8 cellular contexts compared by ENCODE assay signal in the genomic region with DNA sequence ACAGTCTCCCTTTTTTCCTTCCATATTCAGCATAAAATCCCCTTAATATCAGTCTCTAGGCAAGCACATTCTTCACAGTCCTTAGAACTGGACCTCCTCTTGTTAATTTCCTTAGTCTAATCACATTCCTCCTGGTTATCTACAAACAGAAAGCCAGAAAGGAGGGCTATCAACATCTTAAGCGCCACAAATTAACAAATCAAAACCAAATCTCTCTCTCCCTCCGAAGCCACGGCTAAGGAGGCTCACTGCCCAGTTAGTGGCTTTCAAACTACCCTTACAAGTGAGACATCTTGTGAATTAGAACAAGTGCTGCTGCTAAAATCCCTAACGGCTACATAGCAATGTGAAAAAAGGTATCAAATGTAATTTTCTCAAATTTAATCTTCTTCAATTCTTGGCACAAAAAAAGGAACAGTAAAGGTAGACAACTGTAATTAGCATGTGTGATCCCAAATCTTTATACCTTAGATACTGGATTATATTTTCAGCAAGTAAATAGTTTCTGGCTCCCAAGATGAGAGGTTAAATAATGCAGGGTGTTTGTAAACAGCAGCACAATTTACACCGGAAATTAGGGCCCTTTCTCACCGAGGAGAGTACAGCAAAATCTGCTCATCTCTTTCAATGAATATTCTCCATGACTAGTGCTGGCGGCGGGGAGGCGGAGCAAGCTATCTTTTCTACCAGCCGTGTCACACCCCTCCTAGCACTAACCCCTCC. TPM values are rescaled to one million over a fixed set of nuclear protein-coding genes. Genes with fewer than 3 reads are reported as not detected.
DNase-seq lines count a peak whose midpoint lies in the region; ATAC-seq, FAIRE-seq and TF ChIP-seq lines count a peak whose summit lies in the region.

No MANE protein-coding gene starts in this region.

- TF ChIP-seq EP300 in tibial nerve (IDR thresholded peaks at IDR 0.05): no peak

- TF ChIP-seq POLR2A in endothelial cell of umbilical vein (IDR thresholded peaks at IDR 0.05; ENCODE audit: low read depth, low read length): no peak
- peak in 1 of 2 donors; percentile 3 for TF ChIP-seq POLR2A in tibial nerve (IDR thresholded peaks at IDR 0.05)

- CTCF ChIA-PET in endothelial cell of umbilical vein (lab: Charles Lee): interaction anchor here (0.9 to 2.6 kb wide), 5 partner anchors 11 to 222 kb away, joined by 3 to 19 read pairs (median 4); no protein-coding TSS in a partner anchor

- BruUV-seq in endothelial cell of umbilical vein (replicated peaks; lab: Mats Ljungman, UMichigan): no TSS peak

- no peaks in the 10 kb centered on the region for H3K9me1 ChIP-seq in endothelial cell of umbilical vein (replicated peaks; ENCODE audit: control insufficient read depth, extremely low read depth, insufficient read depth, low read length)

- H3K79me2 ChIP-seq in endothelial cell of umbilical vein (ENCODE audit: control insufficient read depth, insufficient read depth, low read length): peaks cover 57% of the 10 kb centered on the region

- no peaks in the 10 kb centered on the region for H3K9me3 ChIP-seq in endothelial cell of umbilical vein (replicated peaks; ENCODE audit: control insufficient read depth, insufficient read depth, low read length)
- no peaks in the 10 kb centered on the region for H3K9me3 ChIP-seq in tibial nerve

- H3K36me3 Mint-ChIP-seq in natural killer cell: peaks cover 9% of the 10 kb centered on the region

- H3K36me3 ChIP-seq in endothelial cell of umbilical vein (ENCODE audit: control insufficient read depth in 2 of 2, extremely low read depth in 1 of 2, insufficient read depth in 2 of 2, low read length in 2 of 2) (peaks cover 3 to 6% of the 10 kb centered on the region in 2 experiments), tibial nerve (peaks cover 0 to 14% (median 7%) of the 10 kb centered on the region in 3 donors)

- H3K4me3 ChIP-seq in AG10803 (ENCODE audit: low read length): peak overlapping the region; percentile 97
- peak overlapping the region; percentile 65 to 87 (median 85) for H3K4me3 ChIP-seq in endothelial cell of umbilical vein (replicated peaks in 1 of 3; ENCODE audit: insufficient read depth in 1 of 3, low read depth in 1 of 3, low read length in 3 of 3)
- H3K4me3 ChIP-seq in tibial nerve: peak overlapping the region; percentile 82 to 95 (median 88)

- H3K4me1 ChIP-seq in endothelial cell of umbilical vein (ENCODE audit: control insufficient read depth, extremely low read depth, insufficient read depth, low read length) (peaks cover 24% of the 10 kb centered on the region), tibial nerve (peaks cover 0 to 58% (median 20%) of the 10 kb centered on the region in 4 donors)

- peak; percentile 74 for FAIRE-seq in endothelial cell of umbilical vein (lab: Jason Lieb, UNC)

- H3K27me3 ChIP-seq in endothelial cell of umbilical vein (ENCODE audit: control insufficient read depth in 2 of 2, insufficient read depth in 2 of 2, low read length in 2 of 2): no peaks in the 10 kb centered on the region
- no peaks in the 10 kb centered on the region for H3K27me3 ChIP-seq in tibial nerve

- H2AFZ ChIP-seq in endothelial cell of umbilical vein (ENCODE audit: low read depth, low read length): no peak overlapping the region

- H3K27ac ChIP-seq in endothelial cell of umbilical vein (ENCODE audit: insufficient read depth, low read depth, low read length) (peak overlapping the region; percentile 89), tibial nerve (peak overlapping the region in 3 of 4 donors; percentile 96 to 99 (median 97))

- 5 to 7% methylated on average over 10 of the region's 10 CpGs for WGBS in tibial nerve, 2 donors

- TF ChIP-seq CTCF in AG10803 (conservative IDR thresholded peaks at IDR 0.05; ENCODE audit: low read length) (no peak), endothelial cell of umbilical vein (IDR thresholded peaks at IDR 0.05; ENCODE audit: extremely low read depth in 1 of 2, insufficient read depth in 1 of 2, low read depth in 1 of 2, low read length in 2 of 2) (no peak), natural killer cell (IDR thresholded peaks at IDR 0.05) (no peak), tibial nerve (IDR thresholded peaks at IDR 0.05) (no peak)

- peak; percentile 40 for DNase-seq in AG10803 (ENCODE audit: low read depth)
- DNase-seq in MV-4-11 (lab: John Stamatoyannopoulos, UW): peak; percentile 18
- DNase-seq in activated CD4-positive, alpha-beta T cell treated with anti-CD3 and anti-CD28 coated beads, Interleukin-2, amount 50 U/mL, for 1 hour: peak; percentile 80
- peak; percentile 46 for DNase-seq in endothelial cell of umbilical vein (ENCODE audit: low read depth, low spot score)
- DNase-seq in natural killer cell: no peak
- no peak for DNase-seq in tibial nerve (ENCODE audit: low spot score in 2 of 2)
- no peak for DNase-seq in NCI-H82 (lab: John Stamatoyannopoulos, UW)

- H4K20me1 ChIP-seq in endothelial cell of umbilical vein (replicated peaks; ENCODE audit: control insufficient read depth, extremely low read depth, insufficient read depth, low read length): peaks cover 6% of the 10 kb centered on the region

- intact Hi-C loops in endothelial cell of umbilical vein (cut with micrococcal nuclease) (loop anchor here (5.0 kb wide), 1 partner anchor 258 kb away; a partner anchor contains a TSS), natural killer cell (cut with micrococcal nuclease) (no loop called here)

- dilution Hi-C loops in endothelial cell of umbilical vein (cut with MboI; ENCODE audit: extremely low pct_ligation_motif_present, low sequenced_read_pairs): no loop called here

- POLR2A ChIA-PET in endothelial cell of umbilical vein (lab: Charles Lee): no interaction called here

- H3K4me1 Mint-ChIP-seq in natural killer cell: peaks cover 56 to 73% of the 10 kb centered on the region in 2 donors

- no peaks in the 10 kb centered on the region for H3K9me3 Mint-ChIP-seq in natural killer cell

- peak overlapping the region; percentile 81 for H3K4me2 ChIP-seq in endothelial cell of umbilical vein (ENCODE audit: insufficient read depth, low read length)

- peak overlapping the region; percentile 94 for H3K9ac ChIP-seq in endothelial cell of umbilical vein (replicated peaks; ENCODE audit: extremely low read depth, insufficient read depth, low read length)

- H3K27ac Mint-ChIP-seq in natural killer cell: peak overlapping the region; percentile 98 to 99

- peak overlapping the region; percentile 99 for H3K4me3 Mint-ChIP-seq in natural killer cell

- peak; percentile 41 for ATAC-seq in GM19328 (IDR thresholded peaks at IDR 0.05; ENCODE audit: unreplicated experiment)
- peak in 1 of 3 donors; percentile 74 for ATAC-seq in natural killer cell

- H3K27me3 Mint-ChIP-seq in natural killer cell (ENCODE audit: low read depth in 2 of 2): no peaks in the 10 kb centered on the region

TF ChIP-seq in endothelial cell of umbilical vein, 7 proteins besides CTCF, POLR2A, EP300 and RAD21:
- TF ChIP-seq EZH2 (IDR thresholded peaks at IDR 0.05; ENCODE audit: borderline replicate concordance, low read depth, low read length, severe bottlenecking): no peak
- TF ChIP-seq, protein P1, sequence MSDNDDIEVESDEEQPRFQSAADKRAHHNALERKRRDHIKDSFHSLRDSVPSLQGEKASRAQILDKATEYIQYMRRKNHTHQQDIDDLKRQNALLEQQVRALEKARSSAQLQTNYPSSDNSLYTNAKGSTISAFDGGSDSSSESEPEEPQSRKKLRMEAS (IDR thresholded peaks at IDR 0.05; ENCODE audit: insufficient read depth, insufficient read length): no peak
- no peak for TF ChIP-seq POLR2AphosphoS5 (IDR thresholded peaks at IDR 0.05; ENCODE audit: insufficient read depth, low read depth, low read length)
- TF ChIP-seq JUN (IDR thresholded peaks at IDR 0.05; ENCODE audit: borderline replicate concordance, insufficient read depth, insufficient read length, low read depth): no peak
- TF ChIP-seq GATA2 (IDR thresholded peaks at IDR 0.05; ENCODE audit: insufficient read depth, insufficient read length, low read depth, low read length): no peak
- TF ChIP-seq MYC (IDR thresholded peaks at IDR 0.05; ENCODE audit: low read depth, low read length): no peak
- no peak for TF ChIP-seq FOS (IDR thresholded peaks at IDR 0.05; ENCODE audit: borderline replicate concordance, insufficient read depth, low read length)
TF ChIP-seq in endothelial cell of umbilical vein: peak in this region for 0.

RNA-seq across cellular contexts. Expression of a gene that starts 1.4 kb away (rescaled TPM):
- total RNA-seq in endothelial cell of umbilical vein (13.1 and 13.5 TPM in 2 replicates), natural killer cell (10 to 100 TPM; 32.1 to 40.1 (median 38.5) TPM), tibial nerve (10 to 100 TPM in 3 of 4 donors, 1 to 10 TPM in 1; 8.1 to 22.2 (median 13.9) TPM)
- polyA plus RNA-seq in endothelial cell of umbilical vein: 5.6 TPM in 2 replicates
- polyA plus RNA-seq in endothelial cell of umbilical vein (2011; cell fraction: cytosol; rRNA removed): 6.3 and 7.2 TPM in 2 replicates
- 23.5 and 27.6 TPM in 2 replicates for polyA plus RNA-seq in endothelial cell of umbilical vein (2011; cell fraction: nucleus; rRNA removed)
- 8.8 and 9.6 TPM in 2 replicates for polyA plus RNA-seq in endothelial cell of umbilical vein (2012)
- polyA minus RNA-seq in endothelial cell of umbilical vein: 9.4 and 14.2 TPM in 2 replicates
- polyA minus RNA-seq in endothelial cell of umbilical vein (2011; cell fraction: cytosol; rRNA and poly(A)+ RNA removed): 6.3 TPM
- polyA minus RNA-seq in endothelial cell of umbilical vein (2011; cell fraction: nucleus; rRNA and poly(A)+ RNA removed): 8.9 and 10.2 TPM in 2 replicates

RNA-seq across cellular contexts. Expression of a gene that starts 19.6 kb away (rescaled TPM):
- total RNA-seq in endothelial cell of umbilical vein (35.0 and 35.3 TPM in 2 replicates), natural killer cell (10 to 100 TPM; 24.6 to 33.3 (median 31.4) TPM), tibial nerve (100 to 1,000 TPM in 2 of 4 donors, 10 to 100 TPM in 2; 48.6 to 120 (median 97.0) TPM)
- polyA plus RNA-seq in endothelial cell of umbilical vein: 101 and 167 TPM in 2 replicates
- polyA plus RNA-seq in endothelial cell of umbilical vein (2011; cell fraction: cytosol; rRNA removed): 62.5 and 73.8 TPM in 2 replicates
- 38.4 and 48.0 TPM in 2 replicates for polyA plus RNA-seq in endothelial cell of umbilical vein (2011; cell fraction: nucleus; rRNA removed)
- 33.0 and 45.8 TPM in 2 replicates for polyA plus RNA-seq in endothelial cell of umbilical vein (2012)
- polyA minus RNA-seq in endothelial cell of umbilical vein: 8.1 and 18.2 TPM in 2 replicates
- polyA minus RNA-seq in endothelial cell of umbilical vein (2011; cell fraction: cytosol; rRNA and poly(A)+ RNA removed): 23.9 TPM
- polyA minus RNA-seq in endothelial cell of umbilical vein (2011; cell fraction: nucleus; rRNA and poly(A)+ RNA removed): 6.4 and 9.2 TPM in 2 replicates

Comparison
In these comparisons a context has a peak if more than half of its experiments do, and no peak if none do; other contexts are left out.
1. DNase-seq: peak in AG10803 (single experiment), MV-4-11 (single experiment), activated CD4-positive, alpha-beta T cell treated with anti-CD3 and anti-CD28 coated beads, Interleukin-2, amount 50 U/mL, for 1 hour (single experiment) and endothelial cell of umbilical vein (single experiment); none in natural killer cell (single experiment), tibial nerve (0 of 2) and NCI-H82 (single experiment).
2. Peak in every context shown above with its lines, with median percentiles within 50 percentile points of each other: H3K4me3 ChIP-seq.